23 cellular contexts compared by ENCODE assay signal in genomic region chr12:49025463-49025862, GRCh38. TPM values are rescaled to one million over a fixed set of nuclear protein-coding genes. Genes with fewer than 3 reads are reported as not detected.
A peak's percentile ranks its signal among the peaks of the same experiment; 100 is the strongest.
DNase-seq lines count a peak whose midpoint lies in the region; ATAC-seq, FAIRE-seq and TF ChIP-seq lines count a peak whose summit lies in the region.
"Had no signal": no experiment of that assay in that cellular context is flagged by ENCODE, and none has a peak within 500 bp of the region (broad histone marks: within the 10 kb centered on the region; RNA-seq: fewer than 3 reads in every experiment).

No MANE protein-coding gene starts in this region.

- intact Hi-C loops in K562 (cut with micrococcal nuclease), result no loop called here

- no peak overlapping the region for H3K27ac ChIP-seq in CD8-positive, alpha-beta memory T cell (ENCODE audit: low read depth, low read length)
- H3K27ac ChIP-seq in K562 (ENCODE audit: extremely low read depth, low read depth, low read length), result no peak overlapping the region
- H3K27ac ChIP-seq: A549, C4-2B, GM23248, HL-60 had no signal

- no peak overlapping the region for H3K4me3 ChIP-seq in CD8-positive, alpha-beta memory T cell (ENCODE audit: low read length)
- no peak overlapping the region for H3K4me3 ChIP-seq in K562
- H3K4me3 ChIP-seq: A549, GM12878, GM23248, HAP-1 had no signal

- TF ChIP-seq CTCF in K562 (IDR thresholded peaks at IDR 0.05 in 2 of 3, conservative IDR thresholded peaks at IDR 0.05 in 1 of 3; ENCODE audit: insufficient read depth in 2 of 3, low read depth in 1 of 3, low read length in 3 of 3), result no peak
- no peak for TF ChIP-seq CTCF in nephron progenitor cell (IDR thresholded peaks at IDR 0.05)

- POLR2A ChIA-PET in CD8-positive, alpha-beta memory T cell (lab: Charles Lee), result no interaction called here
- POLR2A ChIA-PET in K562 (lab: Yijun Ruan, JAX), result interaction anchor here (2.0 to 3.4 kb wide), 2 partner anchors 9 to 12 kb away, joined by 9 to 22 read pairs; no protein-coding TSS in a partner anchor

- H3K27me3 Mint-ChIP-seq in activated T-cell treated with anti-CD3 and anti-CD28 coated beads, Interleukin-2, amount 50 U/mL, for 24 hours, result no peaks in the 10 kb centered on the region
- no peaks in the 10 kb centered on the region for H3K27me3 Mint-ChIP-seq in CD8-positive, alpha-beta memory T cell
- no peaks in the 10 kb centered on the region for H3K27me3 Mint-ChIP-seq in nephron progenitor cell (ENCODE audit: low read depth, poor library complexity)
- H3K27me3 Mint-ChIP-seq: CD4-positive, alpha-beta memory T cell had no signal

- H3K4me1 ChIP-seq in CD8-positive, alpha-beta memory T cell (ENCODE audit: insufficient read depth, low read length), result no peaks in the 10 kb centered on the region
- peaks cover 3 to 5% of the 10 kb centered on the region in 2 experiments; a peak in 3 of 5 replicates for H3K4me1 ChIP-seq in K562 (replicated peaks in 1 of 2; ENCODE audit: control insufficient read depth in 2 of 2, insufficient read depth in 2 of 2, low read length in 2 of 2)
- H3K4me1 ChIP-seq: A549, HAP-1 had no signal

- H3K4me2 ChIP-seq in K562 (ENCODE audit: insufficient read depth, low read length), result no peak overlapping the region
- H3K4me2 ChIP-seq: A549 had no signal

- H3K79me2 ChIP-seq in K562 (ENCODE audit: control insufficient read depth, insufficient read depth, low read length), result no peaks in the 10 kb centered on the region

- H3K9ac ChIP-seq in K562 (ENCODE audit: insufficient read depth in 1 of 2, low read depth in 2 of 2, low read length in 2 of 2), result no peak overlapping the region
- H3K9ac ChIP-seq: GM23248 had no signal

- WGBS in K562 (ENCODE audit: insufficient coverage, low coverage, missing lambda C conversion rate), result 81% methylated on average over 4 of the region's 4 CpGs

- CTCF ChIA-PET in CD8-positive, alpha-beta memory T cell (lab: Charles Lee), result interaction anchor here (0.9 kb wide), 1 partner anchor 63 kb away, joined by 3 read pairs; no protein-coding TSS in a partner anchor
- CTCF ChIA-PET in K562 (lab: Yijun Ruan, JAX; ENCODE audit: low intra/inter-chr PET ratio), result no interaction called here

- H3K9me3 ChIP-seq in CD8-positive, alpha-beta memory T cell (ENCODE audit: low read length), result no peaks in the 10 kb centered on the region
- no peaks in the 10 kb centered on the region for H3K9me3 ChIP-seq in K562 (replicated peaks; ENCODE audit: control insufficient read depth, insufficient read depth, low read depth, low read length)
- H3K9me3 ChIP-seq: A549, HAP-1 had no signal

- FAIRE-seq in K562 (lab: Jason Lieb, UNC), result peak; percentile 65
- FAIRE-seq: GM12878, GM19239 had no signal

- no peak for TF ChIP-seq EP300 in K562 (IDR thresholded peaks at IDR 0.05; ENCODE audit: low read length)

- no peak overlapping the region for H2AFZ ChIP-seq in K562 (ENCODE audit: low read depth, low read length)
- H2AFZ ChIP-seq: GM23248 had no signal

- H4K20me1 ChIP-seq in K562 (replicated peaks; ENCODE audit: control insufficient read depth, insufficient read depth, low read length), result 0 out of 2 replicates have a peak, but pooled peaks cover 5% of the 10 kb centered on the region

- H3K36me3 ChIP-seq in CD8-positive, alpha-beta memory T cell (ENCODE audit: insufficient read depth, low read length), result peaks cover 45% of the 10 kb centered on the region
- H3K36me3 ChIP-seq in K562 (ENCODE audit: control insufficient read depth, insufficient read depth, low read length), result peaks cover 100% of the 10 kb centered on the region

- DNase-seq in activated T-cell treated with anti-CD3 and anti-CD28 coated beads, Interleukin-2, amount 50 U/mL, for 24 hours, result no peak
- no peak for DNase-seq in activated T-cell treated with anti-CD3 and anti-CD28 coated beads, Interleukin-2, amount 50 U/mL, for 48 hours
- no peak for DNase-seq in CD8-positive, alpha-beta memory T cell
- DNase-seq in K562 (ENCODE audit: extremely low read depth in 1 of 4, low spot score in 3 of 4), result no peak
- no peak for DNase-seq in nephron progenitor cell
- DNase-seq in iPS-NIHi11 (ENCODE audit: low spot score), result no peak
- DNase-seq: AML-193; Calu3; CD4-positive, alpha-beta memory T cell; DMS79 treated with DMSO at 0.1 percent for 48 hours; GM23248 had no signal

- BruUV-seq in K562 (replicated peaks; lab: Mats Ljungman, UMichigan), result no TSS peak

- peaks cover 6% of the 10 kb centered on the region for H3K4me1 Mint-ChIP-seq in activated T-cell treated with anti-CD3 and anti-CD28 coated beads, Interleukin-2, amount 50 U/mL, for 24 hours (ENCODE audit: low read depth)
- H3K4me1 Mint-ChIP-seq in CD8-positive, alpha-beta memory T cell, result no peaks in the 10 kb centered on the region
- no peaks in the 10 kb centered on the region for H3K4me1 Mint-ChIP-seq in nephron progenitor cell

- no peaks in the 10 kb centered on the region for H3K27me3 ChIP-seq in CD8-positive, alpha-beta memory T cell (ENCODE audit: insufficient read depth, low read length, poor library complexity, severe bottlenecking)
- no peaks in the 10 kb centered on the region for H3K27me3 ChIP-seq in K562 (ENCODE audit: control insufficient read depth in 2 of 2, insufficient read depth in 2 of 2, low read length in 2 of 2)

- ATAC-seq in K562 (no peak), HG03135 (IDR thresholded peaks at IDR 0.05; ENCODE audit: unreplicated experiment) (no peak), GM18907 (IDR thresholded peaks at IDR 0.05; ENCODE audit: unreplicated experiment) (no peak)
- ATAC-seq: A549, GM12878 had no signal

- H3K9me3 Mint-ChIP-seq in activated T-cell treated with anti-CD3 and anti-CD28 coated beads, Interleukin-2, amount 50 U/mL, for 24 hours, result no peaks in the 10 kb centered on the region
- H3K9me3 Mint-ChIP-seq in CD8-positive, alpha-beta memory T cell, result no peaks in the 10 kb centered on the region
- H3K9me3 Mint-ChIP-seq in nephron progenitor cell, result no peaks in the 10 kb centered on the region
- H3K9me3 Mint-ChIP-seq: CD4-positive, alpha-beta memory T cell had no signal

- no peak for TF ChIP-seq RAD21 in K562 (CRISPR knock-in tag; conservative IDR thresholded peaks at IDR 0.05 in 1 of 2, IDR thresholded peaks at IDR 0.05 in 1 of 2)

- peaks cover 93% of the 10 kb centered on the region for H3K36me3 Mint-ChIP-seq in activated T-cell treated with anti-CD3 and anti-CD28 coated beads, Interleukin-2, amount 50 U/mL, for 24 hours (ENCODE audit: low read depth)
- peaks cover 4 to 87% (median 17%) of the 10 kb centered on the region in 3 donors for H3K36me3 Mint-ChIP-seq in CD8-positive, alpha-beta memory T cell
- H3K36me3 Mint-ChIP-seq in nephron progenitor cell (ENCODE audit: low read depth), result peaks cover 70% of the 10 kb centered on the region

- no peak overlapping the region for H3K4me3 Mint-ChIP-seq in activated T-cell treated with anti-CD3 and anti-CD28 coated beads, Interleukin-2, amount 50 U/mL, for 24 hours
- H3K4me3 Mint-ChIP-seq in CD8-positive, alpha-beta memory T cell, result no peak overlapping the region
- H3K4me3 Mint-ChIP-seq in nephron progenitor cell, result no peak overlapping the region
- H3K4me3 Mint-ChIP-seq: CD4-positive, alpha-beta memory T cell had no signal

- H3K9me1 ChIP-seq in K562 (ENCODE audit: control insufficient read depth, insufficient read depth, low read length), result no peaks in the 10 kb centered on the region

- in situ Hi-C loops in K562 (cut with MboI), result no loop called here

- TF ChIP-seq POLR2A in K562 (conservative IDR thresholded peaks at IDR 0.05), result no peak

- H3K27ac Mint-ChIP-seq in activated T-cell treated with anti-CD3 and anti-CD28 coated beads, Interleukin-2, amount 50 U/mL, for 24 hours, result peak overlapping the region; percentile 65
- H3K27ac Mint-ChIP-seq in CD8-positive, alpha-beta memory T cell, result peak overlapping the region in 7 of 8 donors; percentile 29 to 100 (median 57)
- H3K27ac Mint-ChIP-seq in nephron progenitor cell, result peak overlapping the region; percentile 70

RNA-seq across cellular contexts. Expression of gene PRKAG1, which starts 6.9 kb away (rescaled TPM):
- 10 to 100 TPM; 73.3 to 78.3 TPM for total RNA-seq in CD8-positive, alpha-beta memory T cell
- polyA plus RNA-seq in CD8-positive, alpha-beta memory T cell, result 45.9 TPM
- total RNA-seq in K562 (2011; cell fraction: chromatin; rRNA removed; ENCODE audit: low replicate concordance), result 48.6 and 71.2 TPM in 2 replicates
- 26.7 and 27.0 TPM in 2 replicates for total RNA-seq in K562 (2011; cell fraction: nucleolus; rRNA removed)
- 42.8 and 56.8 TPM in 2 replicates for total RNA-seq in K562 (2011; cell fraction: nucleoplasm; rRNA removed)
- total RNA-seq in K562 (2014; rRNA removed) (51.1 and 51.6 TPM in 2 replicates), K562 (2014; rRNA removed; fragmentation: Illumina TruSeq; extraction: Trizol) (79.1 and 86.8 TPM in 2 replicates), K562 (2015; rRNA removed; fragmentation: Illumina TruSeq; extraction: Trizol) (74.0 and 75.0 TPM in 2 replicates), K562 (2021) (49.3 and 51.9 TPM in 2 replicates)
- polyA plus RNA-seq in K562 (2011; rRNA removed) (109 TPM in 2 replicates), K562 (2014; fragmentation: Illumina TruSeq; extraction: Trizol) (95.8 and 108 TPM in 2 replicates), K562 (2014; fragmentation: Nextera tagmentation; extraction: Ambion mirVana) (100 to 1,000 TPM in 1 of 2 experiments, 10 to 100 TPM in 1; 82.7 to 126 TPM), K562 (2014; rRNA removed) (59.7 and 64.5 TPM in 2 replicates)
- polyA plus RNA-seq in K562 (2011; cell fraction: cytosol; rRNA removed), result 85.7 and 115 TPM in 2 replicates
- 31.1 and 53.9 TPM in 2 replicates for polyA plus RNA-seq in K562 (2011; cell fraction: nucleus; rRNA removed)
- polyA plus RNA-seq in K562 (2012), result 53.3 and 68.9 TPM in 2 replicates
- polyA minus RNA-seq in K562 (2011; rRNA and poly(A)+ RNA removed), result 57.9 and 64.9 TPM in 2 replicates
- 22.4 and 27.7 TPM in 2 replicates for polyA minus RNA-seq in K562 (2011; cell fraction: cytosol; rRNA and poly(A)+ RNA removed)
- polyA minus RNA-seq in K562 (2011; cell fraction: nucleus; rRNA and poly(A)+ RNA removed), result 9.0 and 14.2 TPM in 2 replicates

RNA-seq across cellular contexts. Expression of gene DDN, which starts 26.3 kb away (rescaled TPM):
- total RNA-seq in CD8-positive, alpha-beta memory T cell, result under 1 TPM; 0.33 to 0.39 TPM
- polyA plus RNA-seq in CD8-positive, alpha-beta memory T cell, result not detected
- 1.2 and 2.3 TPM in 2 replicates for total RNA-seq in K562 (2011; cell fraction: chromatin; rRNA removed; ENCODE audit: low replicate concordance)
- total RNA-seq in K562 (2011; cell fraction: nucleolus; rRNA removed), result 1.7 TPM in 2 replicates
- 0.92 and 1.0 TPM in 2 replicates for total RNA-seq in K562 (2011; cell fraction: nucleoplasm; rRNA removed)
- 2.5 and 3.6 TPM in 2 replicates for total RNA-seq in K562 (2014; rRNA removed)
- 0.99 and 1.4 TPM in 2 replicates for total RNA-seq in K562 (2014; rRNA removed; fragmentation: Illumina TruSeq; extraction: Trizol)
- 2.3 and 2.5 TPM in 2 replicates for total RNA-seq in K562 (2015; rRNA removed; fragmentation: Illumina TruSeq; extraction: Trizol)
- total RNA-seq in K562 (2021), result 3.4 and 3.6 TPM in 2 replicates
- polyA plus RNA-seq in K562 (2011; rRNA removed), result 0.31 and 0.42 TPM in 2 replicates
- polyA plus RNA-seq in K562 (2011; cell fraction: cytosol; rRNA removed), result 0.31 and 0.69 TPM in 2 replicates
- 0.53 and 1.2 TPM in 2 replicates for polyA plus RNA-seq in K562 (2011; cell fraction: nucleus; rRNA removed)
- polyA plus RNA-seq in K562 (2012), result 0.55 and 1.8 TPM in 2 replicates
- polyA plus RNA-seq in K562 (2014; fragmentation: Illumina TruSeq; extraction: Trizol), result 1.6 and 1.9 TPM in 2 replicates
- under 1 TPM; 0.03 to 0.13 TPM for polyA plus RNA-seq in K562 (2014; fragmentation: Nextera tagmentation; extraction: Ambion mirVana)
- polyA plus RNA-seq in K562 (2014; rRNA removed), result 2.2 and 2.4 TPM in 2 replicates
- polyA minus RNA-seq in K562 (2011; rRNA and poly(A)+ RNA removed), result 0.24 and 0.70 TPM in 2 replicates
- polyA minus RNA-seq in K562 (2011; cell fraction: cytosol; rRNA and poly(A)+ RNA removed), result 0.64 and 0.76 TPM in 2 replicates
- 0.56 and 0.81 TPM in 2 replicates for polyA minus RNA-seq in K562 (2011; cell fraction: nucleus; rRNA and poly(A)+ RNA removed)
- total RNA-seq: CD4-positive, alpha-beta memory T cell; GM23248 had no signal
- polyA plus RNA-seq: CD4-positive, alpha-beta memory T cell; GM23248 had no signal

RNA-seq across cellular contexts. Expression of gene KMT2D, which starts 35.1 kb away (rescaled TPM):
- 10 to 100 TPM; 79.4 to 79.7 TPM for total RNA-seq in CD8-positive, alpha-beta memory T cell
- polyA plus RNA-seq in CD8-positive, alpha-beta memory T cell, result 22.8 TPM
- total RNA-seq in K562 (2011; cell fraction: chromatin; rRNA removed; ENCODE audit: low replicate concordance), result 218 and 331 TPM in 2 replicates
- 143 and 150 TPM in 2 replicates for total RNA-seq in K562 (2011; cell fraction: nucleolus; rRNA removed)
- 136 and 138 TPM in 2 replicates for total RNA-seq in K562 (2011; cell fraction: nucleoplasm; rRNA removed)
- total RNA-seq in K562 (2014; rRNA removed) (17.5 and 23.5 TPM in 2 replicates), K562 (2014; rRNA removed; fragmentation: Illumina TruSeq; extraction: Trizol) (10.5 and 10.6 TPM in 2 replicates), K562 (2015; rRNA removed; fragmentation: Illumina TruSeq; extraction: Trizol) (13.7 and 20.1 TPM in 2 replicates), K562 (2021) (89.5 and 93.7 TPM in 2 replicates)
- polyA plus RNA-seq in K562 (2011; rRNA removed) (9.9 and 15.2 TPM in 2 replicates), K562 (2014; fragmentation: Illumina TruSeq; extraction: Trizol) (53.8 and 73.7 TPM in 2 replicates), K562 (2014; fragmentation: Nextera tagmentation; extraction: Ambion mirVana) (1 to 10 TPM in 1 of 2 experiments, under 1 TPM in 1; 0.22 to 1.4 TPM), K562 (2014; rRNA removed) (33.3 and 42.1 TPM in 2 replicates)
- polyA plus RNA-seq in K562 (2011; cell fraction: cytosol; rRNA removed), result 9.3 and 9.7 TPM in 2 replicates
- polyA plus RNA-seq in K562 (2011; cell fraction: nucleus; rRNA removed), result 68.2 and 72.0 TPM in 2 replicates
- polyA plus RNA-seq in K562 (2012), result 37.5 and 39.4 TPM in 2 replicates
- polyA minus RNA-seq in K562 (2011; rRNA and poly(A)+ RNA removed), result 18.1 and 20.1 TPM in 2 replicates
- polyA minus RNA-seq in K562 (2011; cell fraction: cytosol; rRNA and poly(A)+ RNA removed), result 58.5 and 91.1 TPM in 2 replicates
- polyA minus RNA-seq in K562 (2011; cell fraction: nucleus; rRNA and poly(A)+ RNA removed), result 19.0 and 36.2 TPM in 2 replicates

RNA-seq across cellular contexts. Expression of gene RHEBL1, which starts 44.3 kb away (rescaled TPM):
- 10 to 100 TPM; 10.1 to 10.2 TPM for total RNA-seq in CD8-positive, alpha-beta memory T cell
- 8.0 TPM for polyA plus RNA-seq in CD8-positive, alpha-beta memory T cell
- total RNA-seq in K562 (2011; cell fraction: chromatin; rRNA removed; ENCODE audit: low replicate concordance), result 4.6 and 10.2 TPM in 2 replicates
- total RNA-seq in K562 (2011; cell fraction: nucleolus; rRNA removed), result 9.2 and 10.9 TPM in 2 replicates
- 6.1 and 7.3 TPM in 2 replicates for total RNA-seq in K562 (2011; cell fraction: nucleoplasm; rRNA removed)
- total RNA-seq in K562 (2014; rRNA removed) (6.8 and 7.2 TPM in 2 replicates), K562 (2014; rRNA removed; fragmentation: Illumina TruSeq; extraction: Trizol) (8.2 and 8.5 TPM in 2 replicates), K562 (2015; rRNA removed; fragmentation: Illumina TruSeq; extraction: Trizol) (4.0 and 4.3 TPM in 2 replicates), K562 (2021) (7.7 and 8.8 TPM in 2 replicates)
- polyA plus RNA-seq in K562 (2011; rRNA removed) (8.1 and 10.4 TPM in 2 replicates), K562 (2014; fragmentation: Illumina TruSeq; extraction: Trizol) (7.0 and 9.7 TPM in 2 replicates), K562 (2014; fragmentation: Nextera tagmentation; extraction: Ambion mirVana) (10 to 100 TPM; 27.4 to 36.1 TPM), K562 (2014; rRNA removed) (10.0 and 14.4 TPM in 2 replicates)
- 9.1 and 11.5 TPM in 2 replicates for polyA plus RNA-seq in K562 (2011; cell fraction: cytosol; rRNA removed)
- 13.8 and 23.9 TPM in 2 replicates for polyA plus RNA-seq in K562 (2011; cell fraction: nucleus; rRNA removed)
- polyA plus RNA-seq in K562 (2012), result 5.5 and 12.1 TPM in 2 replicates
- 5.4 and 5.5 TPM in 2 replicates for polyA minus RNA-seq in K562 (2011; rRNA and poly(A)+ RNA removed)
- 3.2 and 3.9 TPM in 2 replicates for polyA minus RNA-seq in K562 (2011; cell fraction: cytosol; rRNA and poly(A)+ RNA removed)
- 2.3 and 4.0 TPM in 2 replicates for polyA minus RNA-seq in K562 (2011; cell fraction: nucleus; rRNA and poly(A)+ RNA removed)

RNA-seq across cellular contexts. Expression of gene WNT1, which starts 47.3 kb away (rescaled TPM):
- total RNA-seq in CD8-positive, alpha-beta memory T cell, result not detected
- polyA plus RNA-seq in CD8-positive, alpha-beta memory T cell, result 2.3 TPM
- not detected in 2 replicates for total RNA-seq in K562 (2011; cell fraction: chromatin; rRNA removed; ENCODE audit: low replicate concordance)
- total RNA-seq in K562 (2011; cell fraction: nucleolus; rRNA removed), result not detected in 2 replicates
- not detected in 2 replicates for total RNA-seq in K562 (2011; cell fraction: nucleoplasm; rRNA removed)
- total RNA-seq in K562 (2014; rRNA removed) (not detected in 2 replicates), K562 (2014; rRNA removed; fragmentation: Illumina TruSeq; extraction: Trizol) (not detected in 2 replicates), K562 (2015; rRNA removed; fragmentation: Illumina TruSeq; extraction: Trizol) (not detected in 2 replicates), K562 (2021) (not detected in 2 replicates)
- polyA plus RNA-seq in K562 (2011; rRNA removed) (not detected in 2 replicates), K562 (2014; fragmentation: Illumina TruSeq; extraction: Trizol) (not detected in 2 replicates), K562 (2014; fragmentation: Nextera tagmentation; extraction: Ambion mirVana) (not detected), K562 (2014; rRNA removed) (0.38 TPM in 1 of 2 replicates, not detected in the other)
- polyA plus RNA-seq in K562 (2011; cell fraction: cytosol; rRNA removed), result not detected in 2 replicates
- polyA plus RNA-seq in K562 (2011; cell fraction: nucleus; rRNA removed), result not detected in 2 replicates
- polyA plus RNA-seq in K562 (2012), result not detected in 2 replicates
- not detected in 2 replicates for polyA minus RNA-seq in K562 (2011; rRNA and poly(A)+ RNA removed)
- polyA minus RNA-seq in K562 (2011; cell fraction: cytosol; rRNA and poly(A)+ RNA removed), result not detected in 2 replicates
- not detected in 2 replicates for polyA minus RNA-seq in K562 (2011; cell fraction: nucleus; rRNA and poly(A)+ RNA removed)
- total RNA-seq: Calu3, G401, GM12878, GM23248, H4, HT1080 had no signal
- polyA plus RNA-seq: A549, BJ, GM12878, GM23248 had no signal
